Comparison of ENCODE assay signal across 8 cellular contexts in the genomic region with DNA sequence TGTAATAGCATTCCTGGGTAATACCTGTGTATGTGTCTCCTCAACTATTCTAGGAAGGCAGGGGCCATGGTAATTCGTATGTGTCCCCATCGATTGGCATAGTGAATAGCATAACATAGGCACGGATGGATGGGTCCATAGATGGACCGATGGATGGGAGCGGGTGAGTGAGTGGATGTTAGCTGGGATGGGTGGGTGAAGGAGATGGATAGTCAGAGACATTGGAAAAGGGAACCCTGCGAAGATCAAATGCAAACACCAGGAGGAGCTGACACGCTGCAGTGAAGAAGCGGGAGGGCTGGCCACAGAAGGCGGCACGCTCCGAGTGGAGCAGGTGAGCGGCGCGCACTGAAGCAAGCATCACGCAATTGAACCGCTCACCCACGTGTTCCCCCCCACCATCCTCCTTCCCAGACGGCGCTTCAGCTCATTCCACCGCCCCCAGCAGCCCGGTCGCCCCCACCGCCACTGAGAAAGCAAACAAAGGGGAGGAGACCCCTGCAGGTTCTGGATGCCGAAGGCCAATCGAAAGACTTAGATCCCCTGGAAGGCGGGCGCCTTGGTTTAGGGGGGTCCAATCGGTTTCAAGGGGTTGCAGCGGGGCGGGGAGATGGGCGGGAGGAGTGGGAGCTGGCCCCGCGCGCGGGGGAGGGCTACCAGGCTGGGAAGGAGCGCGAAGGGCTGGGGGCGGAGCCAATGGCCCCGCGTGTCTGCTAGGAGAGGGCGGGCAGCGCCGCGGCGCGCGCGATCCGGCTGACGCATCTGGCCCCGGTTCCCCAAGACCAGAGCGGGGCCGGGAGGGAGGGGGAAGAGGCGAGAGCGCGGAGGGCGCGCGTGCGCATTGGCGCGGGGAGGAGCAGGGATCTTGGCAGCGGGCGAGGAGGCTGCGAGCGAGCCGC. TPM values are rescaled to one million over a fixed set of nuclear protein-coding genes. Genes with fewer than 3 reads are reported as not detected.
DNase-seq lines count a peak whose midpoint lies in the region; ATAC-seq and TF ChIP-seq lines count a peak whose summit lies in the region.

ARRB2 (plus strand) TSS at position 839 of the 899 bp plus-strand sequence. CDS start 90 bp downstream, outside the sequence.

- TF ChIP-seq CTCF in fibroblast of lung (conservative IDR thresholded peaks at IDR 0.05 in 1 of 2, IDR thresholded peaks at IDR 0.05 in 1 of 2; ENCODE audit: low read depth in 1 of 2, low read length in 2 of 2) = peak; percentile 42 to 68

- H3K27ac ChIP-seq in GM23248 = peak within 1 kb of the TSS; percentile 46
- peak within 1 kb of the TSS; percentile 17 for H3K27ac ChIP-seq in fibroblast of lung (ENCODE audit: insufficient read depth, low read length)

- peak; percentile 79 for ATAC-seq in naive thymus-derived CD8-positive, alpha-beta T cell

- in situ Hi-C loops in GM23248 (cut with MboI) = loop anchor here (10.0 kb wide), 1 partner anchor 185 kb away; the partner anchor contains the start of gene C17orf107

- H3K4me3 Mint-ChIP-seq in naive thymus-derived CD8-positive, alpha-beta T cell = peak within 1 kb of the TSS; percentile 74 to 99 (median 97)

- WGBS in GM23248 (ENCODE audit: low coverage in 1 of 2, low lambda C conversion rate in 2 of 2, missing lambda C conversion rate in 2 of 2), 2 experiments = 0% methylated on average over 22 to 60 of the region's 67 CpGs

- H3K4me3 ChIP-seq in GM23248 (peak within 1 kb of the TSS; percentile 80), fibroblast of lung (replicated peaks in 1 of 4; ENCODE audit: control extremely low read depth in 1 of 4, insufficient read depth in 1 of 4, low read depth in 3 of 4, low read length in 4 of 4) (peak within 1 kb of the TSS; percentile 53 to 66 (median 60))

- peak within 1 kb of the TSS; percentile 91 to 99 (median 98) for H3K27ac Mint-ChIP-seq in naive thymus-derived CD8-positive, alpha-beta T cell

- no peaks in the 10 kb centered on the region for H3F3A ChIP-seq in GM23248 (ENCODE audit: insufficient read depth)

- H3K9me3 ChIP-seq in GM23248 (ENCODE audit: low read depth) (no peaks in the 10 kb centered on the region), fibroblast of lung (ENCODE audit: control insufficient read depth, insufficient read depth, low read depth, low read length) (no peaks in the 10 kb centered on the region)

- POLR2A ChIA-PET in naive thymus-derived CD8-positive, alpha-beta T cell (lab: Charles Lee) = interaction anchor here (0.6 to 5.3 kb wide), 26 partner anchors 8 to 344 kb away, joined by 3 to 45 read pairs (median 5); partner anchors contain the start of genes CHRNE, CXCL16, MED11 and MINK1

- H3K9ac ChIP-seq in GM23248 (peak within 1 kb of the TSS; percentile 78), fibroblast of lung (ENCODE audit: insufficient read depth, low read length) (peak within 1 kb of the TSS; percentile 38)

- peak; percentile 98 for DNase-seq in EH (ENCODE audit: low read depth)
- DNase-seq in GM23248 = peak; percentile 98
- peak; percentile 97 for DNase-seq in LHCN-M2 (ENCODE audit: low read depth)
- peak; percentile 95 for DNase-seq in RPMI7951 (ENCODE audit: low read depth)
- DNase-seq in activated T-helper 1 cell treated with anti-CD3 and anti-CD28 coated beads, Interleukin-2, amount 50 U/mL, for 16 hours (ENCODE audit: low read depth in 1 of 2, low spot score in 1 of 2) = peak; percentile 95 to 98
- peak; percentile 98 for DNase-seq in fibroblast of lung (ENCODE audit: low read depth in 2 of 2)
- DNase-seq in naive thymus-derived CD8-positive, alpha-beta T cell = peak; percentile 93 to 99 (median 99)
- peak; percentile 97 to 99 (median 98) for DNase-seq in stimulated activated naive CD4-positive, alpha-beta T cell (lab: John Stamatoyannopoulos, UW)

- H3K27me3 ChIP-seq in GM23248 (replicated peaks; ENCODE audit: insufficient read depth) = no peaks in the 10 kb centered on the region
- no peaks in the 10 kb centered on the region for H3K27me3 ChIP-seq in fibroblast of lung (ENCODE audit: control insufficient read depth, insufficient read depth, low read length)

- no peaks in the 10 kb centered on the region for H3K27me3 Mint-ChIP-seq in naive thymus-derived CD8-positive, alpha-beta T cell

- H3K36me3 ChIP-seq in GM23248 (ENCODE audit: low read depth) (no peaks in the 10 kb centered on the region), fibroblast of lung (ENCODE audit: control insufficient read depth, insufficient read depth, low read length) (no peaks in the 10 kb centered on the region)

- H2AFZ ChIP-seq in GM23248 (peak within 1 kb of the TSS; percentile 86), fibroblast of lung (ENCODE audit: low read length) (peak within 1 kb of the TSS; percentile 81)

- no peaks in the 10 kb centered on the region for H3K36me3 Mint-ChIP-seq in naive thymus-derived CD8-positive, alpha-beta T cell

- H3K4me1 Mint-ChIP-seq in naive thymus-derived CD8-positive, alpha-beta T cell = peaks cover 30 to 60% (median 54%) of the 10 kb centered on the region in 4 donors

- no peaks in the 10 kb centered on the region for H3K9me3 Mint-ChIP-seq in naive thymus-derived CD8-positive, alpha-beta T cell

- H3K4me1 ChIP-seq in GM23248 (ENCODE audit: insufficient read depth) = no peaks in the 10 kb centered on the region
- peaks cover 7% of the 10 kb centered on the region for H3K4me1 ChIP-seq in fibroblast of lung (ENCODE audit: control insufficient read depth, extremely low read depth, insufficient read depth, low read length)

- H3K9me2 ChIP-seq in GM23248 (ENCODE audit: insufficient read depth) = no peaks in the 10 kb centered on the region

- H3K79me2 ChIP-seq in GM23248 (ENCODE audit: insufficient read depth) = no peaks in the 10 kb centered on the region
- H3K79me2 ChIP-seq in fibroblast of lung (ENCODE audit: control insufficient read depth, insufficient read depth, low read length) = no peaks in the 10 kb centered on the region

- H4K20me1 ChIP-seq in GM23248 (ENCODE audit: insufficient read depth) (no peaks in the 10 kb centered on the region), fibroblast of lung (ENCODE audit: control insufficient read depth, extremely low read depth, insufficient read depth, low read length) (no peaks in the 10 kb centered on the region)

- peak within 1 kb of the TSS; percentile 69 for H3K4me2 ChIP-seq in GM23248 (ENCODE audit: unreplicated experiment)
- peak within 1 kb of the TSS; percentile 90 for H3K4me2 ChIP-seq in fibroblast of lung (ENCODE audit: extremely low read depth, insufficient read depth, low read length)

RNA-seq across cellular contexts. Expression of gene ARRB2, which starts in this region (rescaled TPM):
- 4.1 and 4.8 TPM in 2 replicates for total RNA-seq in GM23248 (2014; rRNA removed; shearing (Covaris generic))
- polyA plus RNA-seq in GM23248 (2016; fragmentation: Nextera tagmentation; extraction: Ambion mirVana) = 3.7 and 3.9 TPM in 2 replicates
- 9.0 and 12.6 TPM in 2 replicates for total RNA-seq in LHCN-M2 (2014; rRNA removed)
- 10.8 TPM for polyA plus RNA-seq in LHCN-M2 (2012)
- 10.6 and 14.3 TPM in 2 replicates for total RNA-seq in RPMI7951 (2014; rRNA removed; shearing (Covaris generic))
- total RNA-seq in fibroblast of lung = 2.8 and 3.3 TPM in 2 replicates
- 4.6 and 8.3 TPM in 2 replicates for polyA plus RNA-seq in fibroblast of lung
- 9.1 and 13.7 TPM in 2 replicates for polyA plus RNA-seq in fibroblast of lung (2012)
- 19.5 and 23.8 TPM in 2 replicates for polyA minus RNA-seq in fibroblast of lung (ENCODE audit: low replicate concordance)
- total RNA-seq in naive thymus-derived CD8-positive, alpha-beta T cell = 100 to 1,000 TPM; 402 to 413 TPM
- polyA plus RNA-seq in naive thymus-derived CD8-positive, alpha-beta T cell = 10 to 100 TPM; 47.0 to 60.5 (median 49.4) TPM

Comparison
In these comparisons a context has a peak if more than half of its experiments do, and no peak if none do; other contexts are left out.
1. Peak in every context shown above with its lines: DNase-seq, ATAC-seq, H3K4me3 ChIP-seq and H3K27ac ChIP-seq.
2. RNA of gene ARRB2 (total RNA-seq): 402 to 413 TPM in naive thymus-derived CD8-positive, alpha-beta T cell; 10.6 to 14.3 TPM in RPMI7951, 9.0 to 12.6 TPM in LHCN-M2, 4.1 to 4.8 TPM in GM23248 and 2.8 to 3.3 TPM in fibroblast of lung; every median in the first group is over 10 times any median in the second.